In genomic region chr18:79786304-79786703, GRCh38 we compare ENCODE assay signal across 23 cellular contexts. TPM values are rescaled to one million over a fixed set of nuclear protein-coding genes. Genes with fewer than 3 reads are reported as not detected.
"Had no signal": no experiment of that assay in that cellular context is flagged by ENCODE, and none has a peak within 500 bp of the region (broad histone marks: within the 10 kb centered on the region; RNA-seq: fewer than 3 reads in every experiment).

No MANE protein-coding gene starts in this region.

- H3K27ac ChIP-seq: colonic mucosa, esophagus squamous epithelium, ovary, testis, tibial nerve had no signal

- H3K4me3 Mint-ChIP-seq: immature natural killer cell; stimulated activated naive CD8-positive, alpha-beta T cell treated with anti-CD3 and anti-CD28 coated beads, Interleukin-15, amount 100 ng/mL, for 72 hours had no signal

- ATAC-seq: left colon; left ventricle myocardium superior; mucosa of descending colon; naive thymus-derived CD8-positive, alpha-beta T cell; right cardiac atrium; stimulated activated naive B cell treated with anti-CD40 and anti-IgM and Interleukin-4, amounts not matched to agents 10 μg/mL and 1 μg/mL and 100 μg/mL, for 72 hours; stimulated activated naive CD8-positive, alpha-beta T cell treated with anti-CD3 and anti-CD28 coated beads, Interleukin-15, amount 100 ng/mL, for 72 hours had no signal

- DNase-seq: cerebellar nuclear complex; colonic mucosa; dermis blood vessel endothelial cell; esophagus squamous epithelium; immature natural killer cell; left colon; left ventricle myocardium superior; mammary epithelial cell; mucosa of descending colon; naive thymus-derived CD8-positive, alpha-beta T cell; ovary; right cardiac atrium; stimulated activated CD4-positive, alpha-beta T cell treated with anti-CD3 and anti-CD28 coated beads, Interleukin-15, amount 100 ng/mL, for 24 hours; stimulated activated CD4-positive, alpha-beta T cell treated with anti-CD3 and anti-CD28 coated beads, Interleukin-1b, Interleukin-23, amount 100 ng/mL, for 48 hours; stimulated activated CD4-positive, alpha-beta T cell treated with anti-CD3 and anti-CD28 coated beads, Interleukin-4, amount 100 ng/mL, for 4 hours; stimulated activated naive B cell treated with anti-CD40 and anti-IgM and Interleukin-4, amounts not matched to agents 10 μg/mL and 1 μg/mL and 100 μg/mL, for 72 hours; stimulated activated naive CD8-positive, alpha-beta T cell treated with anti-CD3 and anti-CD28 coated beads, Interleukin-15, amount 100 ng/mL, for 72 hours; testis had no signal

- H3K4me1 ChIP-seq: colonic mucosa had no signal

- H3K27ac Mint-ChIP-seq: immature natural killer cell; naive thymus-derived CD8-positive, alpha-beta T cell; progenitor cell of endocrine pancreas; stimulated activated naive B cell treated with anti-CD40 and anti-IgM and Interleukin-4, amounts not matched to agents 10 μg/mL and 1 μg/mL and 100 μg/mL, for 72 hours; stimulated activated naive CD8-positive, alpha-beta T cell treated with anti-CD3 and anti-CD28 coated beads, Interleukin-15, amount 100 ng/mL, for 72 hours had no signal

- H3K27me3 ChIP-seq: ovary, testis had no signal

- H3K9me3 ChIP-seq: colonic mucosa, esophagus squamous epithelium, mucosa of descending colon, ovary, testis, tibial nerve had no signal

- H3K9me3 Mint-ChIP-seq: immature natural killer cell; naive thymus-derived CD8-positive, alpha-beta T cell; stimulated activated naive CD8-positive, alpha-beta T cell treated with anti-CD3 and anti-CD28 coated beads, Interleukin-15, amount 100 ng/mL, for 72 hours had no signal

- H3K36me3 ChIP-seq: colonic mucosa, esophagus squamous epithelium, ovary, tibial nerve had no signal

- H3K4me3 ChIP-seq: colonic mucosa, esophagus squamous epithelium, mucosa of descending colon, ovary, testis, tibial nerve had no signal

- H3K36me3 Mint-ChIP-seq: immature natural killer cell; naive thymus-derived CD8-positive, alpha-beta T cell had no signal

RNA-seq across cellular contexts. Expression of gene KCNG2, which starts 11.4 kb away (rescaled TPM):
- total RNA-seq: epithelial cell of proximal tubule; kidney epithelial cell; left colon; left ventricle myocardium superior; naive thymus-derived CD8-positive, alpha-beta T cell; progenitor cell of endocrine pancreas had no signal
- polyA plus RNA-seq: immature natural killer cell; mammary epithelial cell; naive thymus-derived CD8-positive, alpha-beta T cell; neural cell; right cardiac atrium had no signal
